ENCODE assay signal across 8 cellular contexts in the genomic region with DNA sequence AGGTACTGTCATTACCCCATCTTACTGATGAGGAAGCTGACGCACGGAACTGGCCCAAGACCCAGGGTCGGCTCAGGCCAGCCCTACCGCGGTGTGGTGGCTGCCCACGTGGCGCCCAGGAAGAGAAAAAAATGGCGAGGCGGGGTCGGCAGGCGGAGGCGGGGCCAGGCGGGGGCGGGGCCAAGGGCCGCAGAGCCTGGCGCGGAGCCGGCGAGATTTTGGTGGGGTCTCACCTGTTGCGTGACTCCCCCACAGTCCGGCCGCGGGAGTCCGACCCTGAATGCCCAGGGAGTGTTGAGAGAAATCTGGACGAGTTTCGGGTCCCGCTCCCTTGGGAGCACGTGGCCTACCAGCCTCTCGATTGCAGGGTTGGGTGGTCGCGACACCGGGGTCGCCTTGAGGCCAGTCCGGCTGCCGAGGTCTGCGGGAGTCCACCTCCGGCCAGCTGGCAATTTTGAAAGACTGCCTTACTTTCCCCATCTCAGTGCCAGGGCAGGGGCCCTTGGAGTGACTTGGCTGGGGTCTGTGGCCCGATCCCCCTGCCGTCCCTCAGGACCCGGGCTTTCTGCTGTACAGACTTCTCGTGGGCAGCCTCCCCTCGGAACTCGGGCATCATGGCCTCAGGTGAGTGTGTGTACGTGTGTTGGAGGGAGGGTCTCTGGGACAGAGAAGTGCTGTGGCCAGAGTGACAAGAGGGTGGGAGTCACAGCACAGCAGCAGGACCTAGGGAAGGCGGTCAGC. TPM values are rescaled to one million over a fixed set of nuclear protein-coding genes. Genes with fewer than 3 reads are reported as not detected.
DNase-seq lines count a peak whose midpoint lies in the region; ATAC-seq and TF ChIP-seq lines count a peak whose summit lies in the region.

A gene (plus strand): TSS at position 183 of the 741 bp plus-strand sequence. CDS start 1,339 bp downstream, outside the sequence.

- intact Hi-C loops in left lung (cut with DNase I) = loop anchor here in 1 of 2 donors (5.0 kb wide), 1 partner anchor 73 kb away; a partner anchor contains a TSS

- H3K4me3 ChIP-seq in coronary artery (peak within 1 kb of the TSS; percentile 73), left lung (peak within 1 kb of the TSS; percentile 54 to 89)

- peak; percentile 40 for ATAC-seq in HG02870 (IDR thresholded peaks at IDR 0.05; ENCODE audit: unreplicated experiment)
- peak; percentile 81 for ATAC-seq in left lung

- DNase-seq in NCI-H510A treated with DMSO at 0.1 percent for 48 hours (lab: John Stamatoyannopoulos, UW) (peak; percentile 67), NCI-H510A (lab: John Stamatoyannopoulos, UW) (no peak), NCI-H2227 (lab: John Stamatoyannopoulos, UW; ENCODE audit: unreplicated experiment) (peak; percentile 83), coronary artery (ENCODE audit: low spot score) (peak; percentile 87), left lung (peak; percentile 90 to 95)
- peak; percentile 68 to 73 for DNase-seq in activated CD4-positive, alpha-beta T cell treated with anti-CD3 and anti-CD28 coated beads for 4 hours
- peak; percentile 72 for DNase-seq in stimulated activated CD4-positive, alpha-beta T cell treated with anti-CD3 and anti-CD28 coated beads, Interleukin-4, amount 100 ng/mL, for 24 hours

- TF ChIP-seq CTCF in coronary artery (IDR thresholded peaks at IDR 0.05) (no peak), left lung (IDR thresholded peaks at IDR 0.05) (no peak)

- H3K27me3 ChIP-seq in left lung = no peaks in the 10 kb centered on the region

- peaks cover 19 to 88% of the 10 kb centered on the region in 2 donors for H3K4me1 ChIP-seq in left lung

- H3K27ac ChIP-seq in coronary artery = peak within 1 kb of the TSS; percentile 84 to 88
- H3K27ac ChIP-seq in left lung = peak within 1 kb of the TSS; percentile 89 to 95

- no peaks in the 10 kb centered on the region for H3K9me3 ChIP-seq in left lung

- no peaks in the 10 kb centered on the region for H3K36me3 ChIP-seq in left lung

RNA-seq across cellular contexts. Expression of the gene that starts here (rescaled TPM):
- 10 to 100 TPM; 49.5 to 86.9 TPM for total RNA-seq in left lung
